Comparison of ENCODE assay signal across 9 cellular contexts in genomic region chr21:46253610-46254124, GRCh38.
DNase-seq lines count a peak whose midpoint lies in the region; ATAC-seq and TF ChIP-seq lines count a peak whose summit lies in the region.
"Had no signal": no experiment of that assay in that cellular context is flagged by ENCODE, and none has a peak within 500 bp of the region (broad histone marks: within the 10 kb centered on the region; RNA-seq: fewer than 3 reads in every experiment).

No MANE protein-coding gene starts in this region.

- DNase-seq in activated effector memory CD4-positive, alpha-beta T cell treated with anti-CD3 and anti-CD28 coated beads, Interleukin-2, amount 50 U/mL, for 16 hours = peak; percentile 77
- DNase-seq in stimulated activated CD4-positive, alpha-beta T cell treated with anti-CD3 and anti-CD28 coated beads, Interleukin-15, amount 100 ng/mL, for 48 hours (ENCODE audit: low read depth in 2 of 2) = peak; percentile 35 to 36
- DNase-seq in D341Med (ENCODE audit: low spot score) (no peak), SIG-M5 treated with dmso at 0.1 percent for 504 hours (lab: John Stamatoyannopoulos, UW; ENCODE audit: unreplicated experiment) (no peak), substantia nigra (lab: John Stamatoyannopoulos, UW) (no peak), NCI-H524 (lab: John Stamatoyannopoulos, UW) (no peak)
- DNase-seq: left cardiac atrium had no signal

- peak; percentile 9 for TF ChIP-seq POLR2A in GM19099 (IDR thresholded peaks at IDR 0.05; ENCODE audit: extremely low read depth, insufficient read length, low read depth)

- peak; percentile 67 for ATAC-seq in HG03565 (IDR thresholded peaks at IDR 0.05; ENCODE audit: unreplicated experiment)

- no peak overlapping the region for H3K27ac ChIP-seq in substantia nigra (ENCODE audit: low read depth, low read length, poor library complexity, severe bottlenecking)

Comparison
In these comparisons a context has a peak if more than half of its experiments do, and no peak if none do; other contexts are left out.
1. DNase-seq: peak in activated effector memory CD4-positive, alpha-beta T cell treated with anti-CD3 and anti-CD28 coated beads, Interleukin-2, amount 50 U/mL, for 16 hours (single experiment) and stimulated activated CD4-positive, alpha-beta T cell treated with anti-CD3 and anti-CD28 coated beads, Interleukin-15, amount 100 ng/mL, for 48 hours (2 of 2); none in D341Med (single experiment), SIG-M5 treated with dmso at 0.1 percent for 504 hours (single experiment), substantia nigra (0 of 49) and NCI-H524 (0 of 2).